Comparison of ENCODE assay signal across 21 cellular contexts in genomic region chr2:8149985-8150547, GRCh38.
DNase-seq lines count a peak whose midpoint lies in the region; ATAC-seq and TF ChIP-seq lines count a peak whose summit lies in the region.
"Had no signal": no experiment of that assay in that cellular context is flagged by ENCODE, and none has a peak within 500 bp of the region (broad histone marks: within the 10 kb centered on the region; RNA-seq: fewer than 3 reads in every experiment).

No MANE protein-coding gene starts in this region.

- H3K36me3 Mint-ChIP-seq in H9 (ENCODE audit: insufficient read depth in 1 of 3, low read depth in 3 of 3) = no peaks in the 10 kb centered on the region
- peaks cover 9% of the 10 kb centered on the region for H3K36me3 Mint-ChIP-seq in stimulated activated effector memory CD8-positive, alpha-beta T cell treated with anti-CD3 and anti-CD28 coated beads, Interleukin-12 subunit alpha, Interleukin-12 subunit beta, amount 100 ng/mL, for 72 hours
- peaks cover 8% of the 10 kb centered on the region for H3K36me3 Mint-ChIP-seq in activated T-helper 17 cell treated with anti-CD3 and anti-CD28 coated beads, Interleukin-2, amount 50 U/mL, for 72 hours (ENCODE audit: low read depth)

- no peak overlapping the region for H2BK15ac ChIP-seq in H9 (ENCODE audit: low read depth, low read length)

- H3K4me2 ChIP-seq in H9 (ENCODE audit: insufficient read depth, insufficient read length, low read length) = no peak overlapping the region
- H3K4me2 ChIP-seq: KMS-11 had no signal

- H2BK5ac ChIP-seq in H9 (ENCODE audit: insufficient read length, low read length) = no peak overlapping the region

- no peak overlapping the region for H3K27ac Mint-ChIP-seq in H9
- peak overlapping the region; percentile 16 for H3K27ac Mint-ChIP-seq in stimulated activated effector memory CD8-positive, alpha-beta T cell treated with anti-CD3 and anti-CD28 coated beads, Interleukin-12 subunit alpha, Interleukin-12 subunit beta, amount 100 ng/mL, for 72 hours
- H3K27ac Mint-ChIP-seq in activated T-helper 17 cell treated with anti-CD3 and anti-CD28 coated beads, Interleukin-2, amount 50 U/mL, for 72 hours = no peak overlapping the region
- H3K27ac Mint-ChIP-seq: activated CD4-positive, alpha-beta T cell treated with anti-CD3 and anti-CD28 coated beads, Interleukin-2, amount 10 ng/mL, durations not matched to agents 7 days and 5 days had no signal

- H3K4me1 ChIP-seq in H9 (ENCODE audit: insufficient read depth, low read length) = peaks cover 5% of the 10 kb centered on the region; the same call in 1 of the 2 replicates
- H3K4me1 ChIP-seq: BE2C had no signal

- no peak overlapping the region for H2AFZ ChIP-seq in H9 (ENCODE audit: low read length)

- H3K18ac ChIP-seq in H9 (ENCODE audit: insufficient read length, low read depth, low read length) = no peak overlapping the region

- H3K23ac ChIP-seq in H9 (ENCODE audit: insufficient read length, low read depth, low read length) = no peak overlapping the region

- no peaks in the 10 kb centered on the region for H4K20me1 ChIP-seq in H9 (ENCODE audit: control insufficient read depth, insufficient read depth, insufficient read length)

- H2BK20ac ChIP-seq in H9 (ENCODE audit: low read depth, low read length, poor library complexity, severe bottlenecking) = no peak overlapping the region

- H2BK120ac ChIP-seq in H9 (ENCODE audit: low read depth, low read length, poor library complexity, severe bottlenecking) = no peak overlapping the region

- H3K79me1 ChIP-seq in H9 (ENCODE audit: insufficient read depth, low read depth, low read length, poor library complexity, severe bottlenecking) = no peaks in the 10 kb centered on the region

- H3K27me3 ChIP-seq in H9 (ENCODE audit: insufficient read depth, low read length) = no peaks in the 10 kb centered on the region
- H3K27me3 ChIP-seq: BE2C, cardiac muscle cell, left lung, pancreas, Peyer's patch had no signal

- no peak overlapping the region for H3K27ac ChIP-seq in H9 (ENCODE audit: insufficient read length, low read depth, low read length)
- H3K27ac ChIP-seq: cardiac muscle cell, KMS-11, left lung, pancreas had no signal

- H3K27me3 Mint-ChIP-seq in H9 (ENCODE audit: low read depth) = no peaks in the 10 kb centered on the region; the same call in 1 of the 2 replicates
- no peaks in the 10 kb centered on the region for H3K27me3 Mint-ChIP-seq in activated T-helper 17 cell treated with anti-CD3 and anti-CD28 coated beads, Interleukin-2, amount 50 U/mL, for 72 hours
- H3K27me3 Mint-ChIP-seq: activated CD4-positive, alpha-beta T cell treated with anti-CD3 and anti-CD28 coated beads, Interleukin-2, amount 10 ng/mL, durations not matched to agents 7 days and 5 days had no signal

- WGBS in H9 (ENCODE audit: extremely low coverage, insufficient read length, low lambda C conversion rate) = no CpG with 5 or more reads among the region's 9 CpGs

- no peak overlapping the region for H2AK5ac ChIP-seq in H9 (ENCODE audit: insufficient read length, low read length)

- H3K79me2 ChIP-seq in H9 (ENCODE audit: insufficient read depth, low read length) = no peaks in the 10 kb centered on the region

- no peak for TF ChIP-seq CTCF in H9 (conservative IDR thresholded peaks at IDR 0.05)
- no peak for TF ChIP-seq CTCF in cardiac fibroblast (IDR thresholded peaks at IDR 0.05; ENCODE audit: low read depth, low read length)

- no peak overlapping the region for H4K5ac ChIP-seq in H9 (ENCODE audit: insufficient read length, low read depth, low read length)

- DNase-seq in H9 = peak; percentile 38
- DNase-seq in cardiac fibroblast (ENCODE audit: low read depth in 2 of 2) = peak; percentile 31 to 64
- DNase-seq in kidney tubule cell (ENCODE audit: low spot score) = peak; percentile 64
- no peak for DNase-seq in stimulated activated effector memory CD8-positive, alpha-beta T cell treated with anti-CD3 and anti-CD28 coated beads, Interleukin-12 subunit alpha, Interleukin-12 subunit beta, amount 100 ng/mL, for 72 hours (ENCODE audit: low spot score in 2 of 2)
- DNase-seq in NCI-H446 treated with DMSO at 0.1 percent for 48 hours (lab: John Stamatoyannopoulos, UW) = no peak
- no peak for DNase-seq in activated gamma-delta T cell (lab: John Stamatoyannopoulos, UW)
- DNase-seq: activated CD4-positive, alpha-beta T cell treated with anti-CD3 and anti-CD28 coated beads, Interleukin-2, amount 10 ng/mL, durations not matched to agents 7 days and 5 days; activated naive CD4-positive, alpha-beta T cell treated with anti-CD3 and anti-CD28 coated beads, Interleukin-2, amount 50 U/mL, for 16 hours; BE2C; effector CD8-positive, alpha-beta T cell; GOT3; left lung; NCI-H1092 treated with DMSO at 0.1 percent for 48 hours; NCI-H774; pancreas; Peyer's patch had no signal

- H3K9ac ChIP-seq in H9 (ENCODE audit: extremely low read depth, insufficient read length, low read length) = no peak overlapping the region
- H3K9ac ChIP-seq: KMS-11 had no signal

- no peak overlapping the region for H3K4me3 Mint-ChIP-seq in H9
- H3K4me3 Mint-ChIP-seq in stimulated activated effector memory CD8-positive, alpha-beta T cell treated with anti-CD3 and anti-CD28 coated beads, Interleukin-12 subunit alpha, Interleukin-12 subunit beta, amount 100 ng/mL, for 72 hours = no peak overlapping the region
- no peak overlapping the region for H3K4me3 Mint-ChIP-seq in activated T-helper 17 cell treated with anti-CD3 and anti-CD28 coated beads, Interleukin-2, amount 50 U/mL, for 72 hours
- H3K4me3 Mint-ChIP-seq: activated CD4-positive, alpha-beta T cell treated with anti-CD3 and anti-CD28 coated beads, Interleukin-2, amount 10 ng/mL, durations not matched to agents 7 days and 5 days had no signal

- H3K23me2 ChIP-seq in H9 (ENCODE audit: insufficient read length, low read depth, low read length, poor library complexity, severe bottlenecking) = no peaks in the 10 kb centered on the region

- no peak overlapping the region for H3K4ac ChIP-seq in H9 (ENCODE audit: low read depth, low read length)

- no peak overlapping the region; the same call in 1 of the 2 replicates for H3K14ac ChIP-seq in H9 (ENCODE audit: insufficient read depth, low read length)

- no peak overlapping the region for H3K4me3 ChIP-seq in cardiac fibroblast (replicated peaks in 1 of 2; ENCODE audit: low read depth in 2 of 2, low read length in 2 of 2)
- H3K4me3 ChIP-seq: cardiac muscle cell, left lung, pancreas, Peyer's patch, thoracic aorta had no signal

- no peak for ATAC-seq in stimulated activated effector memory CD8-positive, alpha-beta T cell treated with anti-CD3 and anti-CD28 coated beads, Interleukin-12 subunit alpha, Interleukin-12 subunit beta, amount 100 ng/mL, for 72 hours
- no peak for ATAC-seq in activated T-helper 17 cell treated with anti-CD3 and anti-CD28 coated beads, Interleukin-2, amount 50 U/mL, for 72 hours (replicated peaks)
- no peak for ATAC-seq in HG03460 (IDR thresholded peaks at IDR 0.05; ENCODE audit: unreplicated experiment)
- ATAC-seq: left lung, pancreas had no signal

- H4K8ac ChIP-seq in H9 (replicated peaks; ENCODE audit: insufficient read length, low read depth, low read length) = no peak overlapping the region

- H3K9me3 ChIP-seq in H9 (ENCODE audit: control insufficient read depth, low read depth, low read length) = no peaks in the 10 kb centered on the region
- H3K9me3 ChIP-seq: BE2C, left lung, pancreas, Peyer's patch, thoracic aorta had no signal

- H3K4me1 Mint-ChIP-seq in H9 = peaks cover 5 to 10% of the 10 kb centered on the region in 2 experiments
- H3K4me1 Mint-ChIP-seq in stimulated activated effector memory CD8-positive, alpha-beta T cell treated with anti-CD3 and anti-CD28 coated beads, Interleukin-12 subunit alpha, Interleukin-12 subunit beta, amount 100 ng/mL, for 72 hours = peaks cover 61% of the 10 kb centered on the region
- H3K4me1 Mint-ChIP-seq in activated T-helper 17 cell treated with anti-CD3 and anti-CD28 coated beads, Interleukin-2, amount 50 U/mL, for 72 hours = peaks cover 20% of the 10 kb centered on the region

- no peak overlapping the region for H2BK12ac ChIP-seq in H9 (ENCODE audit: insufficient read length, low read depth, low read length)

- H3K9me3 Mint-ChIP-seq in H9 = no peaks in the 10 kb centered on the region; a peak in 1 of 5 replicates
- H3K9me3 Mint-ChIP-seq in stimulated activated effector memory CD8-positive, alpha-beta T cell treated with anti-CD3 and anti-CD28 coated beads, Interleukin-12 subunit alpha, Interleukin-12 subunit beta, amount 100 ng/mL, for 72 hours = peaks cover 15% of the 10 kb centered on the region
- H3K9me3 Mint-ChIP-seq in activated T-helper 17 cell treated with anti-CD3 and anti-CD28 coated beads, Interleukin-2, amount 50 U/mL, for 72 hours = peaks cover 5% of the 10 kb centered on the region

- no peak overlapping the region for H3K56ac ChIP-seq in H9 (ENCODE audit: insufficient read length, low read depth, low read length)

- no peak overlapping the region for H4K91ac ChIP-seq in H9 (ENCODE audit: insufficient read length, low read depth, low read length)

- H3T11ph ChIP-seq in H9 (ENCODE audit: low read length) = no peak overlapping the region

Comparison
In these comparisons a context has a peak if more than half of its experiments do, and no peak if none do; other contexts are left out.
1. DNase-seq: peak in H9 (single experiment), cardiac fibroblast (2 of 2) and kidney tubule cell (single experiment); none in stimulated activated effector memory CD8-positive, alpha-beta T cell treated with anti-CD3 and anti-CD28 coated beads, Interleukin-12 subunit alpha, Interleukin-12 subunit beta, amount 100 ng/mL, for 72 hours (0 of 2), NCI-H446 treated with DMSO at 0.1 percent for 48 hours (single experiment) and activated gamma-delta T cell (single experiment).